13 cellular contexts compared by ENCODE assay signal in the genomic region with DNA sequence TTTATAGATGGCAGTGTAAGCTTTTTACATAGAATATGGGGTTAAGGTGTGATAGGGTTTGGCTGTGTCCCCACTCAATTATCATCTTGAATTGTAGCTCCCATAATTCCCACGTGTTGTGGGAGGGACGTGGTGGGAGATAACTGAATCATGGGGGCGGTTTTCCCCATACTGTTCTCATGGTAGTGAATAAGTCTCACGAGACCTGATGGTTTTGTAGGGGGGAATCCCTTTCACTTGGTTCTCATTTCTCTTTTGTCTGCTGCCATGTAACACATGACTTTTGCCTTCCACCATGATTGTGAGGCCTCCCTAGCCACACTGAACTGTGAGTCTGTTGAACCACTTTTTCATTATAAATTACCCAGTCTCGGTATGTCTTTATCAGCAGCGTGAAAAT.
"Had no signal": no experiment of that assay in that cellular context is flagged by ENCODE, and none has a peak within 500 bp of the region (broad histone marks: within the 10 kb centered on the region; RNA-seq: fewer than 3 reads in every experiment).

No MANE protein-coding gene starts in this region.

- H3K27me3 Mint-ChIP-seq: central memory CD8-positive, alpha-beta T cell; progenitor cell of endocrine pancreas had no signal

- H3K4me3 Mint-ChIP-seq: activated T-helper 1 cell treated with anti-CD3 and anti-CD28 coated beads, Interleukin-12 subunit alpha, Interleukin-12 subunit beta, Interleukin-2, Interleukin-4 antibody, amounts not matched to agents 30 ng/mL and 10 ng/mL and 1 ng/mL, durations not matched to agents 14 hours and 24 hours and 36 hours; central memory CD8-positive, alpha-beta T cell; neural crest cell had no signal

- ATAC-seq: foreskin keratinocyte, left lobe of liver had no signal

- FAIRE-seq: kidney, TTC549 had no signal

- H3K4me1 Mint-ChIP-seq: neural crest cell had no signal

- H3K27ac Mint-ChIP-seq: progenitor cell of endocrine pancreas had no signal

- DNase-seq: activated CD4-positive, alpha-beta T cell treated with anti-CD3 and anti-CD28 coated beads for 48 hours; colonic mucosa; foreskin keratinocyte; head of caudate nucleus; kidney; stomach; trophoblast cell had no signal
